In genomic region chr2:170249761-170250160, GRCh38 we compare ENCODE assay signal across 22 cellular contexts.
"Had no signal": no experiment of that assay in that cellular context is flagged by ENCODE, and none has a peak within 500 bp of the region (broad histone marks: within the 10 kb centered on the region; RNA-seq: fewer than 3 reads in every experiment).

No MANE protein-coding gene starts in this region.

- H3K9me3 ChIP-seq: colonic mucosa, esophagus squamous epithelium, gastrocnemius medialis, heart right ventricle, left lung, lower lobe of right lung, mucosa of descending colon had no signal

- H3K36me3 ChIP-seq: colonic mucosa, esophagus squamous epithelium, gastrocnemius medialis, heart right ventricle, left lung, lower lobe of right lung had no signal

- ATAC-seq: effector memory CD8-positive, alpha-beta T cell; esophagus mucosa; gastrocnemius medialis; heart right ventricle; left cardiac atrium; left lung; left ventricle myocardium superior; lower lobe of right lung; mucosa of descending colon had no signal

- H3K4me3 ChIP-seq: colonic mucosa, esophagus squamous epithelium, gastrocnemius medialis, heart right ventricle, left lung, lower lobe of right lung, mucosa of descending colon had no signal

- H3K27ac ChIP-seq: colonic mucosa, epithelial cell of prostate, esophagus squamous epithelium, gastrocnemius medialis, heart right ventricle, left lung, lower lobe of right lung had no signal

- H3K4me1 ChIP-seq: colonic mucosa, esophagus squamous epithelium, gastrocnemius medialis, heart right ventricle, left lung, lower lobe of right lung had no signal

- H3K27me3 ChIP-seq: colonic mucosa, esophagus squamous epithelium, gastrocnemius medialis, left lung had no signal

- DNase-seq: colonic mucosa; cortex of kidney; effector CD8-positive, alpha-beta T cell; effector memory CD8-positive, alpha-beta T cell; endodermal cell; erythroblast; esophagus squamous epithelium; foreskin fibroblast; foreskin melanocyte; gastrocnemius medialis; glutamatergic neuron; head of caudate nucleus; heart right ventricle; hippocampal formation; left cardiac atrium; left lung; left ventricle myocardium superior; lower lobe of right lung; mesenchymal stem cell; mucosa of descending colon had no signal
